Comparison of ENCODE assay signal across 12 cellular contexts in the genomic region with DNA sequence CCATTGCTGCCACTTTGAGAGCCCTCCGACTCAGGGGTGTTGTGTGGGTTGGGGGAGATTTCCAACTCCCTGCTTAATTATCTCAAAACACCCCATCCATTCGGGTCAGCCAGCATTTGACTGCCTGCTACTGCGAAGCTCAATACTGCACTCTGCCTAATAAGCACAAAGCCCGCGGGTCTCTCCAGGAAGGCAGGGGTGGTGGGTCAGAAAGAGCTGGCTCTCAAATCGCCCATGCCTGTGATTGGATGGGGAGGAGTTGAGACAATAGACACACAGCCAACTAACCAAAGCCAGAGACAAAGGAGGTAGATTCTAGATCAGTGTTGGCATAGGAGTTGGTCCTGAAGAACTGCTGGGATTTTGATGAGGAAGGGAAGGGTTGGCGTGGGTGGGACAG. TPM values are rescaled to one million over a fixed set of nuclear protein-coding genes. Genes with fewer than 3 reads are reported as not detected.
A peak's percentile ranks its signal among the peaks of the same experiment; 100 is the strongest.
DNase-seq lines count a peak whose midpoint lies in the region; ATAC-seq and TF ChIP-seq lines count a peak whose summit lies in the region.
"Had no signal": no experiment of that assay in that cellular context is flagged by ENCODE, and none has a peak within 500 bp of the region (broad histone marks: within the 10 kb centered on the region; RNA-seq: fewer than 3 reads in every experiment).

No MANE protein-coding gene starts in this region.

- H3K9me3 ChIP-seq in colonic mucosa = no peaks in the 10 kb centered on the region

- peaks cover 71% of the 10 kb centered on the region for H3K4me1 Mint-ChIP-seq in stimulated activated naive CD8-positive, alpha-beta T cell treated with anti-CD3 and anti-CD28 coated beads, Interleukin-15, amount 100 ng/mL, for 72 hours
- H3K4me1 Mint-ChIP-seq in natural killer cell = peaks cover 60 to 62% of the 10 kb centered on the region in 2 donors

- intact Hi-C loops in colonic mucosa (cut with DNase I) = no loop called here
- intact Hi-C loops in natural killer cell (cut with micrococcal nuclease) = loop anchor here (10.0 kb wide), 1 partner anchor 261 kb away; the partner anchor contains the start of gene RNASEK

- no peaks in the 10 kb centered on the region for H3K36me3 Mint-ChIP-seq in natural killer cell

- TF ChIP-seq CTCF in colonic mucosa (IDR thresholded peaks at IDR 0.05) (no peak), natural killer cell (IDR thresholded peaks at IDR 0.05) (no peak)

- H3K9me3 Mint-ChIP-seq in stimulated activated naive CD8-positive, alpha-beta T cell treated with anti-CD3 and anti-CD28 coated beads, Interleukin-15, amount 100 ng/mL, for 72 hours = no peaks in the 10 kb centered on the region
- no peaks in the 10 kb centered on the region for H3K9me3 Mint-ChIP-seq in natural killer cell
- H3K9me3 Mint-ChIP-seq: neural crest cell had no signal

- H3K27ac ChIP-seq in colonic mucosa = peak overlapping the region; percentile 73

- H3K27me3 Mint-ChIP-seq in stimulated activated naive CD8-positive, alpha-beta T cell treated with anti-CD3 and anti-CD28 coated beads, Interleukin-15, amount 100 ng/mL, for 72 hours = no peaks in the 10 kb centered on the region
- H3K27me3 Mint-ChIP-seq in natural killer cell (ENCODE audit: low read depth in 2 of 2) = no peaks in the 10 kb centered on the region

- peak overlapping the region; percentile 57 to 59 for H3K4me3 Mint-ChIP-seq in stimulated activated naive CD8-positive, alpha-beta T cell treated with anti-CD3 and anti-CD28 coated beads, Interleukin-15, amount 100 ng/mL, for 72 hours
- H3K4me3 Mint-ChIP-seq in natural killer cell = peak overlapping the region; percentile 78
- H3K4me3 Mint-ChIP-seq: neural crest cell had no signal

- H3K4me3 ChIP-seq in colonic mucosa = no peak overlapping the region

- no peak for DNase-seq in stimulated activated naive CD8-positive, alpha-beta T cell treated with anti-CD3 and anti-CD28 coated beads, Interleukin-15, amount 100 ng/mL, for 72 hours
- DNase-seq in stimulated activated naive CD8-positive, alpha-beta T cell treated with anti-CD3 and anti-CD28 coated beads, Interleukin-15, Interleukin-2, amounts not matched to agents 100 U/mL and 50 U/mL, for 24 hours = no peak
- DNase-seq in colonic mucosa (no peak), natural killer cell (no peak), amygdala (lab: John Stamatoyannopoulos, UW) (no peak), kidney glomerular epithelial cell (lab: John Stamatoyannopoulos, UW) (no peak), germinal center (ENCODE audit: low spot score) (no peak)
- DNase-seq: activated gamma-delta T cell, NCI-H510A treated with DMSO at 0.1 percent for 48 hours had no signal

- H3K9ac ChIP-seq in colonic mucosa (ENCODE audit: low read depth in 2 of 2, low read length in 2 of 2) = no peak overlapping the region

- no peaks in the 10 kb centered on the region for H3K4me1 ChIP-seq in colonic mucosa

- H3K36me3 ChIP-seq in colonic mucosa = no peaks in the 10 kb centered on the region

- H3K27me3 ChIP-seq in colonic mucosa = no peaks in the 10 kb centered on the region

- no peak for ATAC-seq in stimulated activated naive CD8-positive, alpha-beta T cell treated with anti-CD3 and anti-CD28 coated beads, Interleukin-15, amount 100 ng/mL, for 72 hours
- ATAC-seq in stimulated activated naive CD8-positive, alpha-beta T cell treated with anti-CD3 and anti-CD28 coated beads, Interleukin-15, Interleukin-2, amounts not matched to agents 100 U/mL and 50 U/mL, for 24 hours = no peak
- ATAC-seq in natural killer cell = no peak
- ATAC-seq in GM19351 (IDR thresholded peaks at IDR 0.05; ENCODE audit: unreplicated experiment) = no peak

- H3K27ac Mint-ChIP-seq in stimulated activated naive CD8-positive, alpha-beta T cell treated with anti-CD3 and anti-CD28 coated beads, Interleukin-15, amount 100 ng/mL, for 72 hours = peak overlapping the region; percentile 97 to 98
- H3K27ac Mint-ChIP-seq in natural killer cell = peak overlapping the region; percentile 90 to 97

RNA-seq across cellular contexts. Expression of gene XAF1, which starts 2.3 kb away (rescaled TPM):
- total RNA-seq in colonic mucosa = 10 to 100 TPM in 1 of 2 donors, 1 to 10 TPM in 1; 8.5 to 11.7 TPM
- total RNA-seq in natural killer cell = 100 to 1,000 TPM in 1 of 3 donors, 10 to 100 TPM in 2; 64.2 to 130 (median 97.4) TPM
- total RNA-seq: neural crest cell had no signal

RNA-seq across cellular contexts. Expression of gene FBXO39, which starts 22.4 kb away (rescaled TPM):
- total RNA-seq in colonic mucosa (not detected), natural killer cell (under 1 TPM; 0.40 to 0.72 (median 0.43) TPM)
- total RNA-seq: neural crest cell had no signal

RNA-seq across cellular contexts. Expression of gene SLC13A5, which starts 40.4 kb away (rescaled TPM):
- total RNA-seq in colonic mucosa (under 1 TPM in 1 of 2 donors, not detected in 1; 0.62 TPM), natural killer cell (not detected)
- total RNA-seq: T-helper 2 cell treated with Interferon-gamma antibody and Interleukin-4, amounts not matched to agents 100 ng/mL and 5 ng/mL, for 36 hours had no signal

Comparison
In these comparisons a context has a peak if more than half of its experiments do, and no peak if none do; other contexts are left out.
1. RNA of gene XAF1, which starts 2.3 kb away (total RNA-seq): 64.2 to 130 TPM in natural killer cell; 8.5 to 11.7 TPM in colonic mucosa; every median in the first group is over 4 times any median in the second.